In genomic region chr11:123061403-123062157, GRCh38 we compare ENCODE assay signal across 8 cellular contexts. TPM values are rescaled to one million over a fixed set of nuclear protein-coding genes. Genes with fewer than 3 reads are reported as not detected.
DNase-seq lines count a peak whose midpoint lies in the region; ATAC-seq and TF ChIP-seq lines count a peak whose summit lies in the region.

TSS of gene HSPA8 (minus strand) at chr11:123062136. CDS start at chr11:123061324, 812 bp downstream.

- H3K4me2 ChIP-seq in parathyroid adenoma (ENCODE audit: low read length) = peak within 1 kb of the TSS; percentile 90

- H3K27ac ChIP-seq in SK-N-MC (peak within 1 kb of the TSS; percentile 99), parathyroid adenoma (peak within 1 kb of the TSS; percentile 97), tibial artery (peak within 1 kb of the TSS; percentile 100)

- peak within 1 kb of the TSS; percentile 100 for H3K4me3 ChIP-seq in SK-N-MC
- peak within 1 kb of the TSS; percentile 98 for H3K4me3 ChIP-seq in parathyroid adenoma (ENCODE audit: low read depth, low read length)
- peak within 1 kb of the TSS; percentile 87 to 96 for H3K4me3 ChIP-seq in tibial artery

- H3K9me3 ChIP-seq in SK-N-MC (ENCODE audit: low read depth, low read length) (no peaks in the 10 kb centered on the region), parathyroid adenoma (ENCODE audit: control insufficient read depth, low read length) (no peaks in the 10 kb centered on the region), tibial artery (no peaks in the 10 kb centered on the region)

- H3K36me3 ChIP-seq in SK-N-MC (ENCODE audit: insufficient read depth, low read length) = peaks cover 53% of the 10 kb centered on the region
- H3K36me3 ChIP-seq in parathyroid adenoma (ENCODE audit: control insufficient read depth, insufficient read depth, low read length) = no peaks in the 10 kb centered on the region
- peaks cover 39 to 45% (median 41%) of the 10 kb centered on the region in 3 donors for H3K36me3 ChIP-seq in tibial artery

- peak within 1 kb of the TSS; percentile 100 for H3K9ac ChIP-seq in SK-N-MC (ENCODE audit: insufficient read length)
- H3K9ac ChIP-seq in parathyroid adenoma = peak within 1 kb of the TSS; percentile 68

- ATAC-seq in HG03571 (IDR thresholded peaks at IDR 0.05; ENCODE audit: unreplicated experiment) = peak; percentile 4
- ATAC-seq in activated naive CD4-positive, alpha-beta T cell treated with anti-CD3 and anti-CD28 coated beads, Interleukin-2, amount 50 U/mL, for 72 hours = peak; percentile 13 to 15

- DNase-seq in NCI-H345 (lab: John Stamatoyannopoulos, UW) (peak; percentile 61), NCI-H345 treated with DMSO at 0.1 percent for 48 hours (lab: John Stamatoyannopoulos, UW; ENCODE audit: unreplicated experiment) (no peak), SK-N-MC (ENCODE audit: low read depth, low spot score) (no peak), head of caudate nucleus (peak; percentile 55 to 88 (median 72)), tibial artery (peak; percentile 81 to 85)
- peak; percentile 66 to 78 for DNase-seq in activated naive CD4-positive, alpha-beta T cell treated with anti-CD3 and anti-CD28 coated beads, Interleukin-2, amount 50 U/mL, for 72 hours (ENCODE audit: low spot score in 2 of 2)

- intact Hi-C loops in head of caudate nucleus (cut with DNase I) = no loop called here
- intact Hi-C loops in tibial artery (cut with DNase I; ENCODE audit: low total_unique reads) = no loop called here

- H3K9me3 Mint-ChIP-seq in activated naive CD4-positive, alpha-beta T cell treated with anti-CD3 and anti-CD28 coated beads, Interleukin-2, amount 50 U/mL, for 72 hours = no peaks in the 10 kb centered on the region

- H3K27me3 ChIP-seq in parathyroid adenoma (ENCODE audit: control insufficient read depth, insufficient read depth, low read length) = no peaks in the 10 kb centered on the region
- no peaks in the 10 kb centered on the region for H3K27me3 ChIP-seq in tibial artery

- H2AFZ ChIP-seq in parathyroid adenoma = peak within 1 kb of the TSS; percentile 84

- peak within 1 kb of the TSS; percentile 100 for H3K27ac Mint-ChIP-seq in activated naive CD4-positive, alpha-beta T cell treated with anti-CD3 and anti-CD28 coated beads, Interleukin-2, amount 50 U/mL, for 72 hours

- H3K4me1 ChIP-seq in parathyroid adenoma = peaks cover 15% of the 10 kb centered on the region
- H3K4me1 ChIP-seq in tibial artery = peaks cover 0 to 62% (median 50%) of the 10 kb centered on the region in 4 donors

- TF ChIP-seq CTCF in parathyroid adenoma (IDR thresholded peaks at IDR 0.05) (no peak), tibial artery (IDR thresholded peaks at IDR 0.05) (no peak)

- peaks cover 7% of the 10 kb centered on the region for H3K79me2 ChIP-seq in parathyroid adenoma

- H3K36me3 Mint-ChIP-seq in activated naive CD4-positive, alpha-beta T cell treated with anti-CD3 and anti-CD28 coated beads, Interleukin-2, amount 50 U/mL, for 72 hours = peaks cover 61 to 71% of the 10 kb centered on the region in 2 donors

RNA-seq across cellular contexts. Expression of gene HSPA8, which starts in this region (rescaled TPM):
- total RNA-seq in activated naive CD4-positive, alpha-beta T cell treated with anti-CD3 and anti-CD28 coated beads, Interleukin-2, amount 50 U/mL, for 72 hours = 1,000 to 10,000 TPM; 2,059 to 2,469 TPM

Comparison
In these comparisons a context has a peak if more than half of its experiments do, and no peak if none do; other contexts are left out.
1. DNase-seq: peak in NCI-H345 (single experiment), activated naive CD4-positive, alpha-beta T cell treated with anti-CD3 and anti-CD28 coated beads, Interleukin-2, amount 50 U/mL, for 72 hours (2 of 2), head of caudate nucleus (42 of 42) and tibial artery (2 of 2); none in NCI-H345 treated with DMSO at 0.1 percent for 48 hours (single experiment) and SK-N-MC (single experiment).
2. Peak in every context shown above with its lines, with median percentiles within 50 percentile points of each other: H3K27ac ChIP-seq and H3K4me3 ChIP-seq.